In the genomic region with DNA sequence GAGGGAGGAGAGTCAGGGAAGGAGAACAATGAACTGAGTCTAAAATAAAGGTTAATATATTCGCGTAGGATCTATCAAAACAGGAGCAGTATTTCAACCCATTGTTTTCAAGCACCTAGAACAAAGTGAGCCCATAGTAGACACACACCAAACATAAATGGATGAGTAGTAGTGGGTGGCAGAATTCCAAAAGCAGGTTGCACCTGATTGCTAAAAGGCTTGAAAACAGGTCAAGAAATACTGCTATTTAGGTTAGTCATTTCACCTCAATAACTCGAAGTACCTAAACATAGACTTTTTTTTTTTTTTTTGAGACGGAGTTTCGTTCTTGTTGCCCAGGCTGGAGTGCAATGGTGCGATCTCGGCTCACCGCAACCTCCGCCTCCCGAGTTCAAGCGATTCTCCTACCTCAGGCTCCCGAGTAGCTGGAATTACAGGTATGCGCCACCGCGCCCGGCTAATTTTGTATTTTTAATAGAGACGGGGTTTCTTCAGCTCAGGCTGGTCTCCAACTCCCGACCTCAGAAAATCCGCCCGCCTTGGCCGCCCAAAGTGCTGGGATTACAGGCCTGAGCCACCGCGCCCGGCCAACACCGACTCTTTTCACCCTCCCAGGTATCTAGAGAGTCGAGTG, we compare ENCODE assay signal across 8 cellular contexts. TPM values are rescaled to one million over a fixed set of nuclear protein-coding genes. Genes with fewer than 3 reads are reported as not detected.
A peak's percentile ranks its signal among the peaks of the same experiment; 100 is the strongest.
DNase-seq lines count a peak whose midpoint lies in the region; TF ChIP-seq lines count a peak whose summit lies in the region.

No MANE protein-coding gene starts in this region.

- H3K9me3 Mint-ChIP-seq in CD14-positive monocyte (peaks cover 0 to 3% (median 0%) of the 10 kb centered on the region in 7 donors), chondrocyte (ENCODE audit: low read depth) (no peaks in the 10 kb centered on the region)

- H3K27me3 ChIP-seq in muscle layer of duodenum (ENCODE audit: low read depth, low read length), result no peaks in the 10 kb centered on the region

- H3K9me3 ChIP-seq in muscle layer of duodenum (ENCODE audit: control insufficient read depth in 1 of 2, low read length in 2 of 2), result no peaks in the 10 kb centered on the region

- DNase-seq in CD14-positive monocyte (ENCODE audit: low spot score) (no peak), LoVo (ENCODE audit: low spot score) (peak; percentile 12), chondrocyte (ENCODE audit: low spot score) (no peak), GM03348 (ENCODE audit: low spot score) (no peak), DMS53 (lab: John Stamatoyannopoulos, UW) (no peak), SHP77 (lab: John Stamatoyannopoulos, UW) (no peak), glomerular visceral epithelial cell (ENCODE audit: extremely low spot score) (no peak)

- peaks cover 0 to 3% of the 10 kb centered on the region in 2 donors for H3K36me3 ChIP-seq in muscle layer of duodenum (ENCODE audit: control insufficient read depth in 1 of 2, insufficient read depth in 2 of 2, low read length in 2 of 2)

- H3K27ac Mint-ChIP-seq in CD14-positive monocyte (peak overlapping the region; percentile 79 to 93 (median 86)), chondrocyte (ENCODE audit: unreplicated experiment) (peak overlapping the region; percentile 79)

- H3K36me3 Mint-ChIP-seq in CD14-positive monocyte, result peaks cover 2 to 4% of the 10 kb centered on the region in 2 donors
- H3K36me3 Mint-ChIP-seq in chondrocyte (ENCODE audit: low read depth), result no peaks in the 10 kb centered on the region

- intact Hi-C loops in CD14-positive monocyte (cut with micrococcal nuclease), result loop anchor here (1.0 to 10.0 kb wide), 4 partner anchors 19 to 405 kb away; partner anchors contain the start of genes ANO10 (in 2 of the 2) and SNRK (in 1 of the 2)

- peaks cover 41% of the 10 kb centered on the region for H3K4me1 Mint-ChIP-seq in CD14-positive monocyte
- peaks cover 25% of the 10 kb centered on the region for H3K4me1 Mint-ChIP-seq in chondrocyte (ENCODE audit: low read depth)

- H3K27ac ChIP-seq in muscle layer of duodenum (ENCODE audit: low read length), result peak overlapping the region; percentile 64

- H3K27me3 Mint-ChIP-seq in CD14-positive monocyte (ENCODE audit: low read depth in 3 of 3) (peaks cover 0 to 7% (median 5%) of the 10 kb centered on the region in 3 donors), chondrocyte (ENCODE audit: low read depth) (no peaks in the 10 kb centered on the region)

- H3K4me3 ChIP-seq in muscle layer of duodenum (ENCODE audit: low read depth in 1 of 2, low read length in 2 of 2), result peak overlapping the region; percentile 81 to 89

- peak overlapping the region; percentile 88 to 93 for H3K4me3 Mint-ChIP-seq in CD14-positive monocyte
- peak overlapping the region; percentile 92 for H3K4me3 Mint-ChIP-seq in chondrocyte (ENCODE audit: unreplicated experiment)

- H3K4me1 ChIP-seq in muscle layer of duodenum (ENCODE audit: control insufficient read depth in 1 of 2, insufficient read depth in 2 of 2, low read length in 2 of 2), result peaks cover 6 to 14% of the 10 kb centered on the region in 2 donors

- TF ChIP-seq CTCF in CD14-positive monocyte (IDR thresholded peaks at IDR 0.05), result no peak
- no peak for TF ChIP-seq CTCF in chondrocyte (IDR thresholded peaks at IDR 0.05)

RNA-seq across cellular contexts. Expression of gene ABHD5, which starts 0.9 kb away (rescaled TPM):
- polyA plus RNA-seq in CD14-positive monocyte, result 10 to 100 TPM; 32.9 to 34.5 TPM
- 12.3 to 17.4 TPM (median 12.7 TPM) in 3 replicates for total RNA-seq in chondrocyte
